ENCODE assay signal across 18 cellular contexts in the genomic region with DNA sequence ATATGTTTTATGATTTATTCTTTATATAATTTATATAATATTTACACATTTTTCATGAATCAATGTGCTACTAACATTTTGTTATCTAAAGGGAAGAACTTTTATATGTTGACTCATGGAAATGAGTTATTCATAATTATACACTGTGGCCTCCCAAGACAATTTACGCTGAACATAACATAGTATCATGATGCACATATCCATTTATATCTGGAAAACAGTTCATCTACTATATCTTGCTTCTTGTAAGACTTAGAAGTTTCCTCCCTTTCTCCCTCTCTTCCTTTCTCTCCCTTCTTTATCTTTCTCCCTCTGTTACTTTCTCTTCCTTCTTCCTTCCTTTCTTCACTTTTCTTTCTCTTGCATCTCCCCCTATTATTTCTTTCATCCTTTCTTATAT. TPM values are rescaled to one million over a fixed set of nuclear protein-coding genes. Genes with fewer than 3 reads are reported as not detected.
DNase-seq lines count a peak whose midpoint lies in the region; ATAC-seq and TF ChIP-seq lines count a peak whose summit lies in the region.
"Had no signal": no experiment of that assay in that cellular context is flagged by ENCODE, and none has a peak within 500 bp of the region (broad histone marks: within the 10 kb centered on the region; RNA-seq: fewer than 3 reads in every experiment).

No MANE protein-coding gene starts in this region.

- H3K27ac ChIP-seq in HEK293 (ENCODE audit: extremely low read depth, low read depth, low read length) (no peak overlapping the region), PC-3 (ENCODE audit: low read length) (no peak overlapping the region), neural cell (ENCODE audit: low read length) (peak overlapping the region; percentile 78), mesendoderm (ENCODE audit: low read depth, low read length) (no peak overlapping the region)

- no peak overlapping the region for H4K5ac ChIP-seq in mesendoderm (ENCODE audit: low read length)

- H2AK5ac ChIP-seq in mesendoderm (ENCODE audit: low read length) = no peak overlapping the region

- H4K8ac ChIP-seq in mesendoderm (ENCODE audit: low read depth, low read length) = no peak overlapping the region

- no peak overlapping the region for H3K18ac ChIP-seq in mesendoderm (ENCODE audit: low read length)

- H3K9ac ChIP-seq in PC-3 (ENCODE audit: low read length) = no peak overlapping the region
- H3K9ac ChIP-seq in neural cell (ENCODE audit: low read length) = no peak overlapping the region
- no peak overlapping the region for H3K9ac ChIP-seq in mesendoderm (ENCODE audit: low read length)

- no peaks in the 10 kb centered on the region for H3K9me3 ChIP-seq in HEK293 (ENCODE audit: control insufficient read depth, insufficient read depth, low read depth, low read length)
- H3K9me3 ChIP-seq in PC-3 (ENCODE audit: low read length) = no peaks in the 10 kb centered on the region
- H3K9me3 ChIP-seq in neural cell (ENCODE audit: low read length) = no peaks in the 10 kb centered on the region
- H3K9me3 ChIP-seq: BE2C had no signal

- POLR2A ChIA-PET in HEK293 (lab: Yijun Ruan, JAX) = no interaction called here
- POLR2A ChIA-PET in PC-3 (lab: Charles Lee; ENCODE audit: unreplicated experiment) = no interaction called here

- no peak overlapping the region for H3K4ac ChIP-seq in mesendoderm (ENCODE audit: low read depth, low read length)

- H3K79me2 ChIP-seq in PC-3 (ENCODE audit: low read length) (no peaks in the 10 kb centered on the region), neural cell (replicated peaks; ENCODE audit: insufficient read depth, low read length) (no peaks in the 10 kb centered on the region), mesendoderm (ENCODE audit: control insufficient read depth, insufficient read depth, low read length) (no peaks in the 10 kb centered on the region)

- H2BK120ac ChIP-seq in mesendoderm (ENCODE audit: low read depth, low read length) = no peak overlapping the region

- H2AFZ ChIP-seq in PC-3 (ENCODE audit: low read length) (no peak overlapping the region), neural cell (ENCODE audit: low read depth, low read length) (no peak overlapping the region)

- no peak for TF ChIP-seq EP300 in neural cell (conservative IDR thresholded peaks at IDR 0.05; ENCODE audit: poor library complexity, severe bottlenecking)

- H3K23ac ChIP-seq in mesendoderm (ENCODE audit: low read length) = no peak overlapping the region

- no peak overlapping the region for H2BK15ac ChIP-seq in mesendoderm (replicated peaks; ENCODE audit: low read depth)

- no CpG with 5 or more reads among the region's 1 CpG for WGBS in mesendoderm (ENCODE audit: extremely low coverage, insufficient coverage, low lambda C conversion rate)

- intact Hi-C loops in PC-3 (cut with micrococcal nuclease) = no loop called here

- H2BK5ac ChIP-seq in mesendoderm (ENCODE audit: low read length) = no peak overlapping the region

- H3K4me2 ChIP-seq in PC-3 (ENCODE audit: low read length) (no peak overlapping the region), neural cell (ENCODE audit: low read length) (no peak overlapping the region), mesendoderm (ENCODE audit: low read length) (no peak overlapping the region)

- TF ChIP-seq CTCF in HEK293 (tag by site-specific recombination; IDR thresholded peaks at IDR 0.05) (no peak), PC-3 (conservative IDR thresholded peaks at IDR 0.05; ENCODE audit: low read depth, low read length) (no peak), neural cell (IDR thresholded peaks at IDR 0.05; ENCODE audit: poor library complexity, severe bottlenecking) (no peak)

- no peak overlapping the region for H3K56ac ChIP-seq in mesendoderm (ENCODE audit: low read length)

- H3K36me3 ChIP-seq in HEK293 (ENCODE audit: control insufficient read depth in 2 of 2, insufficient read depth in 1 of 2, low read length in 2 of 2) = no peaks in the 10 kb centered on the region
- no peaks in the 10 kb centered on the region for H3K36me3 ChIP-seq in PC-3 (ENCODE audit: low read depth, low read length)
- no peaks in the 10 kb centered on the region for H3K36me3 ChIP-seq in neural cell (ENCODE audit: insufficient read depth, low read length)
- no peaks in the 10 kb centered on the region for H3K36me3 ChIP-seq in mesendoderm (ENCODE audit: control insufficient read depth, insufficient read depth, low read length)
- H3K36me3 ChIP-seq: BE2C had no signal

- H4K20me1 ChIP-seq in PC-3 (ENCODE audit: low read length) = no peaks in the 10 kb centered on the region
- H4K20me1 ChIP-seq in neural cell (ENCODE audit: insufficient read depth) = no peaks in the 10 kb centered on the region

- no peaks in the 10 kb centered on the region for H3K4me1 ChIP-seq in HEK293 (ENCODE audit: control insufficient read depth, insufficient read depth, low read length)
- no peaks in the 10 kb centered on the region for H3K4me1 ChIP-seq in PC-3 (ENCODE audit: insufficient read depth, low read length)
- no peaks in the 10 kb centered on the region for H3K4me1 ChIP-seq in mesendoderm (ENCODE audit: control insufficient read depth, low read depth, low read length)

- H3K9me2 ChIP-seq in PC-3 (replicated peaks; ENCODE audit: low read length) = no peaks in the 10 kb centered on the region
- no peaks in the 10 kb centered on the region for H3K9me2 ChIP-seq in neural cell (ENCODE audit: insufficient read depth, low read length)

- CTCF ChIA-PET in HEK293 (lab: Yijun Ruan, JAX) = no interaction called here
- CTCF ChIA-PET in PC-3 (lab: Charles Lee) = no interaction called here

- peak; percentile 64 for ATAC-seq in PC-3
- ATAC-seq: HCT116 had no signal

- H3K79me1 ChIP-seq in mesendoderm (ENCODE audit: low read length) = no peaks in the 10 kb centered on the region

- DNase-seq in NCI-H1105 treated with DMSO at 0.1 percent for 48 hours (lab: John Stamatoyannopoulos, UW) = peak; percentile 19
- DNase-seq in NCI-H1105 (lab: John Stamatoyannopoulos, UW) = no peak
- no peak for DNase-seq in PC-3
- no peak for DNase-seq in mesendoderm
- DNase-seq in NCI-H1694 treated with DMSO at 0.1 percent for 48 hours (lab: John Stamatoyannopoulos, UW) = no peak
- DNase-seq: 8988T; C1 segment of cervical spinal cord; CD4-positive, CD25-positive, alpha-beta regulatory T cell; CD8-positive, alpha-beta memory T cell; DMS79; GF-D8; GOT3; H7 had no signal

- H3K27me3 ChIP-seq in PC-3 (ENCODE audit: low read length) (no peaks in the 10 kb centered on the region), neural cell (ENCODE audit: insufficient read depth, low read depth, low read length) (no peaks in the 10 kb centered on the region), mesendoderm (ENCODE audit: insufficient read depth, low read length, poor library complexity) (no peaks in the 10 kb centered on the region)
- H3K27me3 ChIP-seq: BE2C had no signal

- no peak for TF ChIP-seq RAD21 in neural cell (conservative IDR thresholded peaks at IDR 0.05)

- no peaks in the 10 kb centered on the region for H3F3A ChIP-seq in PC-3 (ENCODE audit: low read length, unreplicated experiment)
- peaks cover 4% of the 10 kb centered on the region for H3F3A ChIP-seq in neural cell (ENCODE audit: insufficient read depth, low read length, poor library complexity, severe bottlenecking)

- no TSS peak for BruUV-seq in PC-3 (replicated peaks; lab: Mats Ljungman, UMichigan)

- H3K4me3 ChIP-seq in HEK293 (ENCODE audit: low read depth, low read length) = no peak overlapping the region
- no peak overlapping the region for H3K4me3 ChIP-seq in PC-3 (ENCODE audit: low read length)
- H3K4me3 ChIP-seq in neural cell (ENCODE audit: low read length) = no peak overlapping the region
- H3K4me3 ChIP-seq in mesendoderm (ENCODE audit: low read length) = no peak overlapping the region

TF ChIP-seq in HEK293, 187 proteins besides CTCF, POLR2A, EP300 and RAD21:
- TF ChIP-seq PRDM1 (tag by site-specific recombination; IDR thresholded peaks at IDR 0.05) (peak; percentile 82), SP3 (tag by site-specific recombination; IDR thresholded peaks at IDR 0.05) (no peak), TCF7L2 (IDR thresholded peaks at IDR 0.05; ENCODE audit: borderline replicate concordance, low read depth, low read length) (no peak)

TF ChIP-seq in neural cell, 6 proteins besides CTCF, POLR2A, EP300 and RAD21:
- TF ChIP-seq MXI1 (conservative IDR thresholded peaks at IDR 0.05; ENCODE audit: poor library complexity, severe bottlenecking) = no peak
- TF ChIP-seq REST (IDR thresholded peaks at IDR 0.05; ENCODE audit: borderline replicate concordance) = no peak
- no peak for TF ChIP-seq EZH2 (IDR thresholded peaks at IDR 0.05; ENCODE audit: borderline replicate concordance, insufficient read depth, low read length, poor library complexity, severe bottlenecking)
- no peak for TF ChIP-seq POLR2AphosphoS5 (IDR thresholded peaks at IDR 0.05)
- no peak for TF ChIP-seq SMC3 (conservative IDR thresholded peaks at IDR 0.05; ENCODE audit: poor library complexity)
- TF ChIP-seq TAF1 (IDR thresholded peaks at IDR 0.05; ENCODE audit: low read depth) = no peak
TF ChIP-seq in neural cell: peak in this region for 0.

RNA-seq across cellular contexts. Expression of gene EYS, which starts 1.1 kb away (rescaled TPM):
- total RNA-seq in PC-3 (2014; rRNA removed) = 0.07 TPM in 1 of 2 replicates, not detected in the other
- polyA plus RNA-seq in neural cell = 0.38 and 1.0 TPM in 2 replicates
- polyA minus RNA-seq in neural cell = 4.4 and 5.7 TPM in 2 replicates
- 0.06 TPM for polyA plus RNA-seq in mesendoderm (2013, experiment 1 of 2)
- 0.06 TPM for polyA plus RNA-seq in mesendoderm (2013, experiment 2 of 2)
- total RNA-seq: CD4-positive, CD25-positive, alpha-beta regulatory T cell; CD8-positive, alpha-beta memory T cell; Daoy had no signal
- polyA plus RNA-seq: CD8-positive, alpha-beta memory T cell had no signal
